In genomic region chr10:59879363-59879935, GRCh38 we compare ENCODE assay signal across 8 cellular contexts. TPM values are rescaled to one million over a fixed set of nuclear protein-coding genes. Genes with fewer than 3 reads are reported as not detected.
A peak's percentile ranks its signal among the peaks of the same experiment; 100 is the strongest.
DNase-seq lines count a peak whose midpoint lies in the region; ATAC-seq lines count a peak whose summit lies in the region.
"Had no signal": no experiment of that assay in that cellular context is flagged by ENCODE, and none has a peak within 500 bp of the region (broad histone marks: within the 10 kb centered on the region; RNA-seq: fewer than 3 reads in every experiment).

No MANE protein-coding gene starts in this region.

- peak overlapping the region in 5 of 6 donors; percentile 1 to 56 (median 28) for H3K27ac Mint-ChIP-seq in naive B cell

- no peak for DNase-seq in naive B cell
- no peak for DNase-seq in stimulated activated naive CD4-positive, alpha-beta T cell treated with Interleukin-2 at 50 U/mL for 16 hours (lab: John Stamatoyannopoulos, UW)
- no peak for DNase-seq in amygdala (lab: John Stamatoyannopoulos, UW)
- DNase-seq in NCI-H146 (lab: John Stamatoyannopoulos, UW) = no peak
- DNase-seq: PC-9 had no signal

- peaks cover 57 to 87% (median 79%) of the 10 kb centered on the region in 3 donors for H3K4me1 Mint-ChIP-seq in naive B cell

- no peaks in the 10 kb centered on the region for H3K36me3 Mint-ChIP-seq in naive B cell

- peak; percentile 51 for ATAC-seq in GM18873 (IDR thresholded peaks at IDR 0.05; ENCODE audit: low FRiP score, unreplicated experiment)
- ATAC-seq in GM21737 (IDR thresholded peaks at IDR 0.05; ENCODE audit: unreplicated experiment) = peak; percentile 32
- ATAC-seq in HG03469 (IDR thresholded peaks at IDR 0.05; ENCODE audit: unreplicated experiment) = peak; percentile 38
- no peak for ATAC-seq in naive B cell (ENCODE audit: low read depth in 2 of 2)

- no peaks in the 10 kb centered on the region for H3K27me3 Mint-ChIP-seq in naive B cell

- peak overlapping the region in 2 of 8 donors; percentile 10 to 13 for H3K4me3 Mint-ChIP-seq in naive B cell

- H3K9me3 Mint-ChIP-seq in naive B cell = no peaks in the 10 kb centered on the region

RNA-seq across cellular contexts. Expression of gene CCDC6, which starts 26.9 kb away (rescaled TPM):
- 10 to 100 TPM in 4 of 6 donors, 1 to 10 TPM in 2; 7.8 to 20.9 (median 11.7) TPM for polyA plus RNA-seq in naive B cell (ENCODE audit: low read depth in 6 of 6)

Comparison
In these comparisons a context has a peak if more than half of its experiments do, and no peak if none do; other contexts are left out.
1. ATAC-seq: peak in GM18873 (single experiment), GM21737 (single experiment) and HG03469 (single experiment); none in naive B cell (0 of 2).